In genomic region chr7:142331941-142332340, GRCh38 we compare ENCODE assay signal across 22 cellular contexts.
A peak's percentile ranks its signal among the peaks of the same experiment; 100 is the strongest.
DNase-seq lines count a peak whose midpoint lies in the region; ATAC-seq and TF ChIP-seq lines count a peak whose summit lies in the region.
"Had no signal": no experiment of that assay in that cellular context is flagged by ENCODE, and none has a peak within 500 bp of the region (broad histone marks: within the 10 kb centered on the region; RNA-seq: fewer than 3 reads in every experiment).

No MANE protein-coding gene starts in this region.

- no peak for DNase-seq in activated T-cell treated with anti-CD3 and anti-CD28 coated beads, Interleukin-2, amount 50 U/mL, for 24 hours
- DNase-seq in activated T-cell treated with anti-CD3 and anti-CD28 coated beads, Interleukin-2, amount 50 U/mL, for 4 hours: no peak
- DNase-seq in NCI-H69 (lab: John Stamatoyannopoulos, UW) (peak; percentile 35), esophagus muscularis mucosa (ENCODE audit: extremely low spot score) (peak; percentile 85), pons (ENCODE audit: low spot score) (peak; percentile 45), COR-L47 (lab: John Stamatoyannopoulos, UW) (no peak)
- DNase-seq: CD4-positive, CD25-positive, alpha-beta regulatory T cell; DMS53; HCEC 1CT; IMR-90; KG1; MG63; NCI-H1105 treated with DMSO at 0.1 percent for 48 hours; NCI-H2029; NCI-H446; NCI-H524 treated with DMSO at 0.1 percent for 48 hours; Right ventricle myocardium superior; RPMI8226 had no signal

- H3K27me3 Mint-ChIP-seq in activated T-cell treated with anti-CD3 and anti-CD28 coated beads, Interleukin-2, amount 50 U/mL, for 24 hours: peaks cover 24% of the 10 kb centered on the region
- peaks cover 26% of the 10 kb centered on the region for H3K27me3 Mint-ChIP-seq in activated T-cell treated with anti-CD3 and anti-CD28 coated beads, Interleukin-2, amount 50 U/mL, for 4 hours (ENCODE audit: low read depth)

- no peak overlapping the region for H3K4me3 ChIP-seq in esophagus muscularis mucosa
- H3K4me3 ChIP-seq: BLaER1, GM23338, MG63, SJSA1 had no signal

- H3K36me3 Mint-ChIP-seq in activated T-cell treated with anti-CD3 and anti-CD28 coated beads, Interleukin-2, amount 50 U/mL, for 24 hours (ENCODE audit: low read depth): no peaks in the 10 kb centered on the region
- no peaks in the 10 kb centered on the region for H3K36me3 Mint-ChIP-seq in activated T-cell treated with anti-CD3 and anti-CD28 coated beads, Interleukin-2, amount 50 U/mL, for 4 hours (ENCODE audit: insufficient read depth)
- H3K36me3 Mint-ChIP-seq: CD4-positive, CD25-positive, alpha-beta regulatory T cell had no signal

- H3K4me1 ChIP-seq in esophagus muscularis mucosa: no peaks in the 10 kb centered on the region
- H3K4me1 ChIP-seq: SJSA1 had no signal

- peaks cover 5% of the 10 kb centered on the region for H3K4me1 Mint-ChIP-seq in activated T-cell treated with anti-CD3 and anti-CD28 coated beads, Interleukin-2, amount 50 U/mL, for 24 hours (ENCODE audit: low read depth)
- peaks cover under 1% of the 10 kb centered on the region for H3K4me1 Mint-ChIP-seq in activated T-cell treated with anti-CD3 and anti-CD28 coated beads, Interleukin-2, amount 50 U/mL, for 4 hours (ENCODE audit: low read depth)

- no peak for TF ChIP-seq EP300 in esophagus muscularis mucosa (IDR thresholded peaks at IDR 0.05)

- no peak for TF ChIP-seq POLR2A in esophagus muscularis mucosa (IDR thresholded peaks at IDR 0.05; ENCODE audit: low read depth)

- intact Hi-C loops in esophagus muscularis mucosa (cut with DNase I): no loop called here

- peak overlapping the region; percentile 16 for H3K4me3 Mint-ChIP-seq in activated T-cell treated with anti-CD3 and anti-CD28 coated beads, Interleukin-2, amount 50 U/mL, for 24 hours
- no peak overlapping the region for H3K4me3 Mint-ChIP-seq in activated T-cell treated with anti-CD3 and anti-CD28 coated beads, Interleukin-2, amount 50 U/mL, for 4 hours
- H3K4me3 Mint-ChIP-seq: GM23338 had no signal

- TF ChIP-seq CTCF in esophagus muscularis mucosa (IDR thresholded peaks at IDR 0.05): no peak

- no peaks in the 10 kb centered on the region for H3K9me3 ChIP-seq in esophagus muscularis mucosa
- H3K9me3 ChIP-seq: BLaER1, MG63, SJSA1 had no signal

- ATAC-seq in activated T-cell treated with anti-CD3 and anti-CD28 coated beads, Interleukin-2, amount 50 U/mL, for 4 hours: no peak
- ATAC-seq in GM19351 (IDR thresholded peaks at IDR 0.05; ENCODE audit: unreplicated experiment): no peak
- ATAC-seq: GM23338 had no signal

- H3K9me3 Mint-ChIP-seq in activated T-cell treated with anti-CD3 and anti-CD28 coated beads, Interleukin-2, amount 50 U/mL, for 24 hours: no peaks in the 10 kb centered on the region
- no peaks in the 10 kb centered on the region for H3K9me3 Mint-ChIP-seq in activated T-cell treated with anti-CD3 and anti-CD28 coated beads, Interleukin-2, amount 50 U/mL, for 4 hours
- H3K9me3 Mint-ChIP-seq: GM23338 had no signal

- peak overlapping the region; percentile 27 for H3K27ac Mint-ChIP-seq in activated T-cell treated with anti-CD3 and anti-CD28 coated beads, Interleukin-2, amount 50 U/mL, for 24 hours
- H3K27ac Mint-ChIP-seq: GM23338 had no signal

- H3K27ac ChIP-seq in esophagus muscularis mucosa (replicated peaks in 1 of 4): no peak overlapping the region
- H3K27ac ChIP-seq: BLaER1, SJSA1 had no signal

- H3K36me3 ChIP-seq in esophagus muscularis mucosa: no peaks in the 10 kb centered on the region
- H3K36me3 ChIP-seq: BLaER1, MG63, SJSA1 had no signal

- 60% methylated on average over 2 of the region's 2 CpGs for WGBS in esophagus muscularis mucosa

- H3K27me3 ChIP-seq in esophagus muscularis mucosa: peaks cover 0 to 25% (median 0%) of the 10 kb centered on the region in 4 donors
- H3K27me3 ChIP-seq: BLaER1, MG63 had no signal

Comparison
In these comparisons a context has a peak if more than half of its experiments do, and no peak if none do; other contexts are left out.
1. DNase-seq: peak in NCI-H69 (single experiment), esophagus muscularis mucosa (single experiment) and pons (single experiment); none in activated T-cell treated with anti-CD3 and anti-CD28 coated beads, Interleukin-2, amount 50 U/mL, for 24 hours (single experiment), activated T-cell treated with anti-CD3 and anti-CD28 coated beads, Interleukin-2, amount 50 U/mL, for 4 hours (single experiment) and COR-L47 (single experiment).